1 cellular context compared by ENCODE assay signal in genomic region chr1:119140177-119141019, GRCh38.
A peak's percentile ranks its signal among the peaks of the same experiment; 100 is the strongest.
TF ChIP-seq lines count a peak whose summit lies in the region.

WARS2 (minus strand) TSS chr1:119140653; CDS start chr1:119140644, 9 bp downstream.

TF ChIP-seq in HepG2, 621 proteins besides CTCF, POLR2A, EP300 and RAD21 (continued from another document and continues in another):
- TF ChIP-seq, protein P1, sequence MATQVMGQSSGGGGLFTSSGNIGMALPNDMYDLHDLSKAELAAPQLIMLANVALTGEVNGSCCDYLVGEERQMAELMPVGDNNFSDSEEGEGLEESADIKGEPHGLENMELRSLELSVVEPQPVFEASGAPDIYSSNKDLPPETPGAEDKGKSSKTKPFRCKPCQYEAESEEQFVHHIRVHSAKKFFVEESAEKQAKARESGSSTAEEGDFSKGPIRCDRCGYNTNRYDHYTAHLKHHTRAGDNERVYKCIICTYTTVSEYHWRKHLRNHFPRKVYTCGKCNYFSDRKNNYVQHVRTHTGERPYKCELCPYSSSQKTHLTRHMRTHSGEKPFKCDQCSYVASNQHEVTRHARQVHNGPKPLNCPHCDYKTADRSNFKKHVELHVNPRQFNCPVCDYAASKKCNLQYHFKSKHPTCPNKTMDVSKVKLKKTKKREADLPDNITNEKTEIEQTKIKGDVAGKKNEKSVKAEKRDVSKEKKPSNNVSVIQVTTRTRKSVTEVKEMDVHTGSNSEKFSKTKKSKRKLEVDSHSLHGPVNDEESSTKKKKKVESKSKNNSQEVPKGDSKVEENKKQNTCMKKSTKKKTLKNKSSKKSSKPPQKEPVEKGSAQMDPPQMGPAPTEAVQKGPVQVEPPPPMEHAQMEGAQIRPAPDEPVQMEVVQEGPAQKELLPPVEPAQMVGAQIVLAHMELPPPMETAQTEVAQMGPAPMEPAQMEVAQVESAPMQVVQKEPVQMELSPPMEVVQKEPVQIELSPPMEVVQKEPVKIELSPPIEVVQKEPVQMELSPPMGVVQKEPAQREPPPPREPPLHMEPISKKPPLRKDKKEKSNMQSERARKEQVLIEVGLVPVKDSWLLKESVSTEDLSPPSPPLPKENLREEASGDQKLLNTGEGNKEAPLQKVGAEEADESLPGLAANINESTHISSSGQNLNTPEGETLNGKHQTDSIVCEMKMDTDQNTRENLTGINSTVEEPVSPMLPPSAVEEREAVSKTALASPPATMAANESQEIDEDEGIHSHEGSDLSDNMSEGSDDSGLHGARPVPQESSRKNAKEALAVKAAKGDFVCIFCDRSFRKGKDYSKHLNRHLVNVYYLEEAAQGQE (IDR thresholded peaks at IDR 0.05; ENCODE audit: borderline replicate concordance in 1 of 2, low read depth in 1 of 2, low read length in 2 of 2): peak in 1 of 2 experiments; percentile 42; a peak in 1 of 4 replicates
- TF ChIP-seq, protein P2, sequence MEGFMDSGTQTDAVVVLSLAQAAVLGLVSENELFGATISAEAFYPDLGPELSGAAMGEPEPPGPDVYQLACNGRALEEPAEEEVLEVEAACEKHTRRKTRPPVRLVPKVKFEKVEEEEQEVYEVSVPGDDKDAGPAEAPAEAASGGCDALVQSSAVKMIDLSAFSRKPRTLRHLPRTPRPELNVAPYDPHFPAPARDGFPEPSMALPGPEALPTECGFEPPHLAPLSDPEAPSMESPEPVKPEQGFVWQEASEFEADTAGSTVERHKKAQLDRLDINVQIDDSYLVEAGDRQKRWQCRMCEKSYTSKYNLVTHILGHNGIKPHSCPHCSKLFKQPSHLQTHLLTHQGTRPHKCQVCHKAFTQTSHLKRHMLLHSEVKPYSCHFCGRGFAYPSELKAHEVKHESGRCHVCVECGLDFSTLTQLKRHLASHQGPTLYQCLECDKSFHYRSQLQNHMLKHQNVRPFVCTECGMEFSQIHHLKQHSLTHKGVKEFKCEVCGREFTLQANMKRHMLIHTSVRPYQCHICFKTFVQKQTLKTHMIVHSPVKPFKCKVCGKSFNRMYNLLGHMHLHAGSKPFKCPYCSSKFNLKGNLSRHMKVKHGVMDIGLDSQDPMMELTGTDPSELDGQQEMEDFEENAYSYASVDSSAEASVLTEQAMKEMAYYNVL (CRISPR knock-in tag; IDR thresholded peaks at IDR 0.05; ENCODE audit: borderline replicate concordance): no peak
- TF ChIP-seq KDM5A (IDR thresholded peaks at IDR 0.05; ENCODE audit: borderline replicate concordance, low read length) (peak; percentile 68), FOXO4 (CRISPR knock-in tag; conservative IDR thresholded peaks at IDR 0.05) (no peak), XRCC5 (optimal IDR thresholded peaks at IDR 0.05; ENCODE audit: low read length) (peak; percentile 23), KLF6 (CRISPR knock-in tag; IDR thresholded peaks at IDR 0.05) (0 out of 2 replicates have a peak, but pooled peaks have one; percentile 19), PHF21A (CRISPR knock-in tag; IDR thresholded peaks at IDR 0.05) (0 out of 2 replicates have a peak, but pooled peaks have one; percentile 21), KLF9 (CRISPR knock-in tag; IDR thresholded peaks at IDR 0.05; ENCODE audit: low read depth) (0 out of 2 replicates have a peak, but pooled peaks have one; percentile 25), ZNF761 (CRISPR knock-in tag; conservative IDR thresholded peaks at IDR 0.05) (no peak), POLR2G (IDR thresholded peaks at IDR 0.05; ENCODE audit: low read depth, low read length) (peak; percentile 92), GATAD1 (CRISPR knock-in tag; IDR thresholded peaks at IDR 0.05) (peak; percentile 83), CREM (IDR thresholded peaks at IDR 0.05) (peak; percentile 96), CREM (CRISPR knock-in tag; IDR thresholded peaks at IDR 0.05) (peak; percentile 66; the same call in 1 of the 2 replicates), ZNF850 (CRISPR knock-in tag; conservative IDR thresholded peaks at IDR 0.05) (peak; percentile 82), NFIC (IDR thresholded peaks at IDR 0.05; ENCODE audit: low read length) (no peak; the same call in 1 of the 2 replicates), ZMYM4 (CRISPR knock-in tag; IDR thresholded peaks at IDR 0.05) (peak; percentile 87), KDM4B (CRISPR knock-in tag; IDR thresholded peaks at IDR 0.05) (0 out of 2 replicates have a peak, but pooled peaks have one; percentile 18), ZNF891 (CRISPR knock-in tag; IDR thresholded peaks at IDR 0.05) (no peak), ZNF768 (CRISPR knock-in tag; IDR thresholded peaks at IDR 0.05) (no peak), CREB3 (CRISPR knock-in tag; IDR thresholded peaks at IDR 0.05) (no peak), KLF15 (CRISPR knock-in tag; IDR thresholded peaks at IDR 0.05; ENCODE audit: borderline replicate concordance) (no peak), KDM5B (CRISPR knock-in tag; IDR thresholded peaks at IDR 0.05; ENCODE audit: borderline replicate concordance) (peak; percentile 53; the same call in 1 of the 2 replicates), DMAP1 (CRISPR knock-in tag; IDR thresholded peaks at IDR 0.05) (peak; percentile 94; the same call in 1 of the 2 replicates), PAF1 (CRISPR knock-in tag; IDR thresholded peaks at IDR 0.05) (no peak), ZNF7 (CRISPR knock-in tag; IDR thresholded peaks at IDR 0.05) (no peak), ZNF383 (CRISPR knock-in tag; IDR thresholded peaks at IDR 0.05; ENCODE audit: borderline replicate concordance) (no peak), ZNF251 (CRISPR knock-in tag; IDR thresholded peaks at IDR 0.05) (no peak), CBX1 (IDR thresholded peaks at IDR 0.05; ENCODE audit: low read depth) (peak; percentile 39), ZNF274 (CRISPR knock-in tag; IDR thresholded peaks at IDR 0.05) (no peak), ZSCAN30 (CRISPR knock-in tag; IDR thresholded peaks at IDR 0.05) (no peak), SMARCE1 (IDR thresholded peaks at IDR 0.05; ENCODE audit: borderline replicate concordance) (no peak), THAP11 (CRISPR knock-in tag; IDR thresholded peaks at IDR 0.05) (peak; percentile 69), ZNF543 (CRISPR knock-in tag; IDR thresholded peaks at IDR 0.05) (no peak), ZNF430 (CRISPR knock-in tag; IDR thresholded peaks at IDR 0.05) (peak; percentile 74; the same call in 1 of the 2 replicates), ZFY (CRISPR knock-in tag; IDR thresholded peaks at IDR 0.05) (peak; percentile 67; the same call in 1 of the 2 replicates)
- TF ChIP-seq, protein P3, sequence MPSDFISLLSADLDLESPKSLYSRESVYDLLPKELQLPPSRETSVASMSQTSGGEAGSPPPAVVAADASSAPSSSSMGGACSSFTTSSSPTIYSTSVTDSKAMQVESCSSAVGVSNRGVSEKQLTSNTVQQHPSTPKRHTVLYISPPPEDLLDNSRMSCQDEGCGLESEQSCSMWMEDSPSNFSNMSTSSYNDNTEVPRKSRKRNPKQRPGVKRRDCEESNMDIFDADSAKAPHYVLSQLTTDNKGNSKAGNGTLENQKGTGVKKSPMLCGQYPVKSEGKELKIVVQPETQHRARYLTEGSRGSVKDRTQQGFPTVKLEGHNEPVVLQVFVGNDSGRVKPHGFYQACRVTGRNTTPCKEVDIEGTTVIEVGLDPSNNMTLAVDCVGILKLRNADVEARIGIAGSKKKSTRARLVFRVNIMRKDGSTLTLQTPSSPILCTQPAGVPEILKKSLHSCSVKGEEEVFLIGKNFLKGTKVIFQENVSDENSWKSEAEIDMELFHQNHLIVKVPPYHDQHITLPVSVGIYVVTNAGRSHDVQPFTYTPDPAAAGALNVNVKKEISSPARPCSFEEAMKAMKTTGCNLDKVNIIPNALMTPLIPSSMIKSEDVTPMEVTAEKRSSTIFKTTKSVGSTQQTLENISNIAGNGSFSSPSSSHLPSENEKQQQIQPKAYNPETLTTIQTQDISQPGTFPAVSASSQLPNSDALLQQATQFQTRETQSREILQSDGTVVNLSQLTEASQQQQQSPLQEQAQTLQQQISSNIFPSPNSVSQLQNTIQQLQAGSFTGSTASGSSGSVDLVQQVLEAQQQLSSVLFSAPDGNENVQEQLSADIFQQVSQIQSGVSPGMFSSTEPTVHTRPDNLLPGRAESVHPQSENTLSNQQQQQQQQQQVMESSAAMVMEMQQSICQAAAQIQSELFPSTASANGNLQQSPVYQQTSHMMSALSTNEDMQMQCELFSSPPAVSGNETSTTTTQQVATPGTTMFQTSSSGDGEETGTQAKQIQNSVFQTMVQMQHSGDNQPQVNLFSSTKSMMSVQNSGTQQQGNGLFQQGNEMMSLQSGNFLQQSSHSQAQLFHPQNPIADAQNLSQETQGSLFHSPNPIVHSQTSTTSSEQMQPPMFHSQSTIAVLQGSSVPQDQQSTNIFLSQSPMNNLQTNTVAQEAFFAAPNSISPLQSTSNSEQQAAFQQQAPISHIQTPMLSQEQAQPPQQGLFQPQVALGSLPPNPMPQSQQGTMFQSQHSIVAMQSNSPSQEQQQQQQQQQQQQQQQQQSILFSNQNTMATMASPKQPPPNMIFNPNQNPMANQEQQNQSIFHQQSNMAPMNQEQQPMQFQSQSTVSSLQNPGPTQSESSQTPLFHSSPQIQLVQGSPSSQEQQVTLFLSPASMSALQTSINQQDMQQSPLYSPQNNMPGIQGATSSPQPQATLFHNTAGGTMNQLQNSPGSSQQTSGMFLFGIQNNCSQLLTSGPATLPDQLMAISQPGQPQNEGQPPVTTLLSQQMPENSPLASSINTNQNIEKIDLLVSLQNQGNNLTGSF (CRISPR knock-in tag; IDR thresholded peaks at IDR 0.05): no peak
- TF ChIP-seq, protein P4, sequence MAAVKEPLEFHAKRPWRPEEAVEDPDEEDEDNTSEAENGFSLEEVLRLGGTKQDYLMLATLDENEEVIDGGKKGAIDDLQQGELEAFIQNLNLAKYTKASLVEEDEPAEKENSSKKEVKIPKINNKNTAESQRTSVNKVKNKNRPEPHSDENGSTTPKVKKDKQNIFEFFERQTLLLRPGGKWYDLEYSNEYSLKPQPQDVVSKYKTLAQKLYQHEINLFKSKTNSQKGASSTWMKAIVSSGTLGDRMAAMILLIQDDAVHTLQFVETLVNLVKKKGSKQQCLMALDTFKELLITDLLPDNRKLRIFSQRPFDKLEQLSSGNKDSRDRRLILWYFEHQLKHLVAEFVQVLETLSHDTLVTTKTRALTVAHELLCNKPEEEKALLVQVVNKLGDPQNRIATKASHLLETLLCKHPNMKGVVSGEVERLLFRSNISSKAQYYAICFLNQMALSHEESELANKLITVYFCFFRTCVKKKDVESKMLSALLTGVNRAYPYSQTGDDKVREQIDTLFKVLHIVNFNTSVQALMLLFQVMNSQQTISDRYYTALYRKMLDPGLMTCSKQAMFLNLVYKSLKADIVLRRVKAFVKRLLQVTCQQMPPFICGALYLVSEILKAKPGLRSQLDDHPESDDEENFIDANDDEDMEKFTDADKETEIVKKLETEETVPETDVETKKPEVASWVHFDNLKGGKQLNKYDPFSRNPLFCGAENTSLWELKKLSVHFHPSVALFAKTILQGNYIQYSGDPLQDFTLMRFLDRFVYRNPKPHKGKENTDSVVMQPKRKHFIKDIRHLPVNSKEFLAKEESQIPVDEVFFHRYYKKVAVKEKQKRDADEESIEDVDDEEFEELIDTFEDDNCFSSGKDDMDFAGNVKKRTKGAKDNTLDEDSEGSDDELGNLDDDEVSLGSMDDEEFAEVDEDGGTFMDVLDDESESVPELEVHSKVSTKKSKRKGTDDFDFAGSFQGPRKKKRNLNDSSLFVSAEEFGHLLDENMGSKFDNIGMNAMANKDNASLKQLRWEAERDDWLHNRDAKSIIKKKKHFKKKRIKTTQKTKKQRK (IDR thresholded peaks at IDR 0.05; ENCODE audit: low read length): no peak
- TF ChIP-seq, protein P5, sequence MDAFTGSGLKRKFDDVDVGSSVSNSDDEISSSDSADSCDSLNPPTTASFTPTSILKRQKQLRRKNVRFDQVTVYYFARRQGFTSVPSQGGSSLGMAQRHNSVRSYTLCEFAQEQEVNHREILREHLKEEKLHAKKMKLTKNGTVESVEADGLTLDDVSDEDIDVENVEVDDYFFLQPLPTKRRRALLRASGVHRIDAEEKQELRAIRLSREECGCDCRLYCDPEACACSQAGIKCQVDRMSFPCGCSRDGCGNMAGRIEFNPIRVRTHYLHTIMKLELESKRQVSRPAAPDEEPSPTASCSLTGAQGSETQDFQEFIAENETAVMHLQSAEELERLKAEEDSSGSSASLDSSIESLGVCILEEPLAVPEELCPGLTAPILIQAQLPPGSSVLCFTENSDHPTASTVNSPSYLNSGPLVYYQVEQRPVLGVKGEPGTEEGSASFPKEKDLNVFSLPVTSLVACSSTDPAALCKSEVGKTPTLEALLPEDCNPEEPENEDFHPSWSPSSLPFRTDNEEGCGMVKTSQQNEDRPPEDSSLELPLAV (CRISPR knock-in tag; conservative IDR thresholded peaks at IDR 0.05; ENCODE audit: low read depth): no peak
- TF ChIP-seq, protein P6, sequence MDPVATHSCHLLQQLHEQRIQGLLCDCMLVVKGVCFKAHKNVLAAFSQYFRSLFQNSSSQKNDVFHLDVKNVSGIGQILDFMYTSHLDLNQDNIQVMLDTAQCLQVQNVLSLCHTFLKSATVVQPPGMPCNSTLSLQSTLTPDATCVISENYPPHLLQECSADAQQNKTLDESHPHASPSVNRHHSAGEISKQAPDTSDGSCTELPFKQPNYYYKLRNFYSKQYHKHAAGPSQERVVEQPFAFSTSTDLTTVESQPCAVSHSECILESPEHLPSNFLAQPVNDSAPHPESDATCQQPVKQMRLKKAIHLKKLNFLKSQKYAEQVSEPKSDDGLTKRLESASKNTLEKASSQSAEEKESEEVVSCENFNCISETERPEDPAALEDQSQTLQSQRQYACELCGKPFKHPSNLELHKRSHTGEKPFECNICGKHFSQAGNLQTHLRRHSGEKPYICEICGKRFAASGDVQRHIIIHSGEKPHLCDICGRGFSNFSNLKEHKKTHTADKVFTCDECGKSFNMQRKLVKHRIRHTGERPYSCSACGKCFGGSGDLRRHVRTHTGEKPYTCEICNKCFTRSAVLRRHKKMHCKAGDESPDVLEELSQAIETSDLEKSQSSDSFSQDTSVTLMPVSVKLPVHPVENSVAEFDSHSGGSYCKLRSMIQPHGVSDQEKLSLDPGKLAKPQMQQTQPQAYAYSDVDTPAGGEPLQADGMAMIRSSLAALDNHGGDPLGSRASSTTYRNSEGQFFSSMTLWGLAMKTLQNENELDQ (CRISPR knock-in tag; IDR thresholded peaks at IDR 0.05; ENCODE audit: borderline replicate concordance): no peak
- TF ChIP-seq, protein P7, sequence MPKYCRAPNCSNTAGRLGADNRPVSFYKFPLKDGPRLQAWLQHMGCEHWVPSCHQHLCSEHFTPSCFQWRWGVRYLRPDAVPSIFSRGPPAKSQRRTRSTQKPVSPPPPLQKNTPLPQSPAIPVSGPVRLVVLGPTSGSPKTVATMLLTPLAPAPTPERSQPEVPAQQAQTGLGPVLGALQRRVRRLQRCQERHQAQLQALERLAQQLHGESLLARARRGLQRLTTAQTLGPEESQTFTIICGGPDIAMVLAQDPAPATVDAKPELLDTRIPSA (CRISPR knock-in tag; IDR thresholded peaks at IDR 0.05; ENCODE audit: borderline replicate concordance): no peak
